Comparison of ENCODE assay signal across 20 cellular contexts in the genomic region with DNA sequence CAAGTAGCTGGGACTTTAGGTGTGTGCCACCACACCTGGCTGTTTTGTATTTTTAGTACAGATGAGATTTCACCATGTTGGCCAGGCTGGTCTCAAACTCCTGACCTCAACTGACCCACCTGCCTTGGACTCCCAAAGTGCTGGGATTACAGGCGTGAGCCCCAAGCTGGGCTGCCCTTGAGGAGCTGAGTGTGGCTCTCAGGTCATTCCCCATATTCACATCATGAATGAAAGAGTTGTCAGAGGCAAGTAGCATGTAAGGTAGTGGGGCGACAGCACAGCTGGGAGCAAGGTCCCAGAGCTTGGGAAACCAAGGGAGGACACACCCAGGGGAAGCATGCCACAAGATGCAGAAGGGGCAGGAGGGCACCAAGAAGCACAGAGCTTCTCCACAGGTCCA. TPM values are rescaled to one million over a fixed set of nuclear protein-coding genes. Genes with fewer than 3 reads are reported as not detected.
"Had no signal": no experiment of that assay in that cellular context is flagged by ENCODE, and none has a peak within 500 bp of the region (broad histone marks: within the 10 kb centered on the region; RNA-seq: fewer than 3 reads in every experiment).

No MANE protein-coding gene starts in this region.

- DNase-seq: cortex of kidney; dorsolateral prefrontal cortex; effector CD8-positive, alpha-beta T cell; heart left ventricle; hippocampal formation; islet precursor cell; mammary epithelial cell; naive thymus-derived CD4-positive, alpha-beta T cell; nephron progenitor cell; spleen; stimulated activated CD4-positive, alpha-beta T cell treated with anti-CD3 and anti-CD28 coated beads, Interleukin-4, amount 100 ng/mL, for 24 hours; stimulated activated naive CD4-positive, alpha-beta T cell; thyroid gland; uterus had no signal

- FAIRE-seq: frontal cortex had no signal

- H3K27me3 ChIP-seq: dorsolateral prefrontal cortex, heart left ventricle, neutrophil, spleen, suprapubic skin, thyroid gland, uterus had no signal

- ATAC-seq: heart left ventricle; left lobe of liver; naive thymus-derived CD4-positive, alpha-beta T cell; sciatic nerve had no signal

- H3K36me3 ChIP-seq: uterus had no signal

- H3K9me3 Mint-ChIP-seq: nephron progenitor cell, type B pancreatic cell had no signal

- H3K4me3 Mint-ChIP-seq: nephron progenitor cell, type B pancreatic cell had no signal

- H3K27ac Mint-ChIP-seq: nephron progenitor cell, type B pancreatic cell had no signal

- H3K9me3 ChIP-seq: heart left ventricle, neutrophil, spleen, suprapubic skin, thyroid gland, uterus had no signal

- H3K4me3 ChIP-seq: dorsolateral prefrontal cortex, heart left ventricle, spleen, suprapubic skin, thyroid gland, uterus had no signal

- H3K27ac ChIP-seq: heart left ventricle, spleen, suprapubic skin, thyroid gland, uterus had no signal

- H3K27me3 Mint-ChIP-seq: naive thymus-derived CD4-positive, alpha-beta T cell; type B pancreatic cell had no signal

- H3K4me1 ChIP-seq: uterus had no signal

RNA-seq across cellular contexts. Expression of gene LAMB2, which starts 28.3 kb away (rescaled TPM):
- polyA plus RNA-seq: naive thymus-derived CD4-positive, alpha-beta T cell had no signal
